Comparison of ENCODE assay signal across 8 cellular contexts in genomic region chr1:226626577-226626956, GRCh38.
A peak's percentile ranks its signal among the peaks of the same experiment; 100 is the strongest.
DNase-seq lines count a peak whose midpoint lies in the region; ATAC-seq and TF ChIP-seq lines count a peak whose summit lies in the region.

No MANE protein-coding gene starts in this region.

- ATAC-seq in GM18517 (IDR thresholded peaks at IDR 0.05; ENCODE audit: unreplicated experiment) = peak; percentile 67
- peak; percentile 64 for ATAC-seq in HG03135 (IDR thresholded peaks at IDR 0.05; ENCODE audit: unreplicated experiment)
- ATAC-seq in activated T-helper 17 cell treated with anti-CD3 and anti-CD28 coated beads, Interleukin-2, amount 50 U/mL, for 72 hours (replicated peaks) = peak; percentile 81

- DNase-seq in AG04449 (ENCODE audit: low read depth, low spot score) (no peak), RPMI8226 (peak; percentile 81), fibroblast of the aortic adventitia (ENCODE audit: low read depth) (peak; percentile 75), occipital lobe (lab: John Stamatoyannopoulos, UW) (peak; percentile 37), superior temporal gyrus (ENCODE audit: extremely low spot score) (peak; percentile 82)

- no peaks in the 10 kb centered on the region for H3K27me3 Mint-ChIP-seq in activated T-helper 17 cell treated with anti-CD3 and anti-CD28 coated beads, Interleukin-2, amount 50 U/mL, for 72 hours

- H3K4me1 Mint-ChIP-seq in activated T-helper 17 cell treated with anti-CD3 and anti-CD28 coated beads, Interleukin-2, amount 50 U/mL, for 72 hours = peaks cover 11% of the 10 kb centered on the region

- peaks cover 19% of the 10 kb centered on the region for H3K36me3 Mint-ChIP-seq in activated T-helper 17 cell treated with anti-CD3 and anti-CD28 coated beads, Interleukin-2, amount 50 U/mL, for 72 hours (ENCODE audit: low read depth)

- peak; percentile 86 for TF ChIP-seq CTCF in AG04449 (IDR thresholded peaks at IDR 0.05; ENCODE audit: insufficient read depth, low read length, missing control alignments)
- peak; percentile 97 for TF ChIP-seq CTCF in fibroblast of the aortic adventitia (IDR thresholded peaks at IDR 0.05; ENCODE audit: insufficient read depth, low read length)

- H3K4me3 ChIP-seq in AG04449 (ENCODE audit: low read depth, low read length) = no peak overlapping the region
- H3K4me3 ChIP-seq in fibroblast of the aortic adventitia (ENCODE audit: low read depth, low read length) = no peak overlapping the region

- H3K4me3 Mint-ChIP-seq in activated T-helper 17 cell treated with anti-CD3 and anti-CD28 coated beads, Interleukin-2, amount 50 U/mL, for 72 hours = peak overlapping the region; percentile 74

- CTCF ChIA-PET in AG04449 (lab: Yijun Ruan, JAX) = interaction anchor here (0.5 to 21.4 kb wide), 29 partner anchors 9 to 937 kb away, joined by 3 to 424 read pairs (median 5); partner anchors contain the start of genes STUM and ZNF678

- no peaks in the 10 kb centered on the region for H3K9me3 Mint-ChIP-seq in activated T-helper 17 cell treated with anti-CD3 and anti-CD28 coated beads, Interleukin-2, amount 50 U/mL, for 72 hours

- POLR2A ChIA-PET in AG04449 (lab: Yijun Ruan, JAX) = interaction anchor here (0.6 kb wide), 1 partner anchor 165 kb away, joined by 3 read pairs; no protein-coding TSS in a partner anchor

- H3K27ac Mint-ChIP-seq in activated T-helper 17 cell treated with anti-CD3 and anti-CD28 coated beads, Interleukin-2, amount 50 U/mL, for 72 hours = peak overlapping the region; percentile 93
